Comparison of ENCODE assay signal across 30 cellular contexts in the genomic region with DNA sequence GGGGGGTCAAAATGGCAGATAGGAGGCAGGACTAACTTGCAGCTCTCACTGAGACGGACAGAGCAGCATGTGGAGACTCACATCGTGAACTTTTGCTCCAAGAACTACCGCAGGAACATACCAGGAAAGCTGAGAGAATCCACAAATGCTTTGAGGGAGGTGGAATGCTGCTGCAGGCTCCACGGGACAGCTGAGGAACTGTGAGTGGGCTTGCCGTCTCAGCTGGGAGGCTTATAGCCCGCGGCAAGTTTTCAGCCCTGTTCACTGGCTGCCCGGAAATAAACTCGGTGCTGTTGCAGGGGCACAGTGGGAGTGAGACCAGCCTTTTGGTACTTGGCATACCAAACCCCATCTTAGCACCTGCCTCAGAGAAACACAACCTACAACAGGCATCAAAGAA.
"Had no signal": no experiment of that assay in that cellular context is flagged by ENCODE, and none has a peak within 500 bp of the region (broad histone marks: within the 10 kb centered on the region; RNA-seq: fewer than 3 reads in every experiment).

No MANE protein-coding gene starts in this region.

- H3K36me3 ChIP-seq: adrenal gland, cardiac muscle cell had no signal

- H3K4me1 ChIP-seq: adrenal gland, body of pancreas had no signal

- H3K9me3 ChIP-seq: adrenal gland, body of pancreas had no signal

- H3K27me3 ChIP-seq: adrenal gland, body of pancreas, cardiac muscle cell had no signal

- H3K4me3 ChIP-seq: adrenal gland, body of pancreas, cardiac muscle cell had no signal

- DNase-seq: activated B cell treated with CpG ODN at 0.5 μM for 24 hours; activated CD4-positive, alpha-beta memory T cell treated with anti-CD3 and anti-CD28 coated beads for 36 hours; activated CD4-positive, alpha-beta T cell treated with anti-CD3 and anti-CD28 coated beads for 4 hours; activated CD4-positive, alpha-beta T cell treated with anti-CD3 and anti-CD28 coated beads, Interleukin-2, amount 10 ng/mL, durations not matched to agents 24 days and 14 days; activated CD4-positive, alpha-beta T cell treated with anti-CD3 and anti-CD28 coated beads, Interleukin-2, amount 50 U/mL, for 1 hour; activated CD4-positive, alpha-beta T cell treated with anti-CD3 and anti-CD28 coated beads, Interleukin-2, amount 50 U/mL, for 4 hours; activated CD4-positive, CD25-positive, alpha-beta regulatory T cell treated with anti-CD3 and anti-CD28 coated beads, Interleukin-2, amount 50 U/mL, for 72 hours; activated CD8-positive, alpha-beta memory T cell treated with anti-CD3 and anti-CD28 coated beads, Interleukin-2, amount 50 U/mL, for 4 hours; activated CD8-positive, alpha-beta T cell treated with anti-CD3 and anti-CD28 coated beads for 36 hours; activated effector memory CD4-positive, alpha-beta T cell treated with anti-CD3 and anti-CD28 coated beads, Interleukin-2, amount 50 U/mL, for 16 hours; activated gamma-delta T cell treated with Interleukin-2 at 50 U/mL for 16 hours; activated naive CD4-positive, alpha-beta T cell; activated naive CD4-positive, alpha-beta T cell treated with anti-CD3 and anti-CD28 coated beads for 36 hours; activated naive CD4-positive, alpha-beta T cell treated with anti-CD3 and anti-CD28 coated beads, Interleukin-2, amount 50 U/mL, for 16 hours; activated naive CD8-positive, alpha-beta T cell treated with anti-CD3 and anti-CD28 coated beads for 36 hours; activated T-cell treated with anti-CD3 and anti-CD28 coated beads for 4 hours; activated T-cell treated with anti-CD3 and anti-CD28 coated beads, Interleukin-2, amount 50 U/mL, for 1 hour; activated T-cell treated with anti-CD3 and anti-CD28 coated beads, Interleukin-2, amount 50 U/mL, for 4 hours; activated T-cell treated with anti-CD3 and anti-CD28 coated beads, Interleukin-2, amount 50 U/mL, for 72 hours; adrenal gland; amniotic stem cell; aorta; body of pancreas; caudate nucleus; cerebellar nuclear complex; T-helper 1 cell; T-helper 2 cell; T-helper 9 cell had no signal

- H3K27ac ChIP-seq: adrenal gland, body of pancreas, cardiac muscle cell, VCaP had no signal
